Comparison of ENCODE assay signal across 15 cellular contexts in genomic region chr17:8696951-8697745, GRCh38. TPM values are rescaled to one million over a fixed set of nuclear protein-coding genes. Genes with fewer than 3 reads are reported as not detected.
A peak's percentile ranks its signal among the peaks of the same experiment; 100 is the strongest.
DNase-seq lines count a peak whose midpoint lies in the region; ATAC-seq lines count a peak whose summit lies in the region.
"Had no signal": no experiment of that assay in that cellular context is flagged by ENCODE, and none has a peak within 500 bp of the region (broad histone marks: within the 10 kb centered on the region; RNA-seq: fewer than 3 reads in every experiment).

No MANE protein-coding gene starts in this region.

- H3K9me3 ChIP-seq in neuronal stem cell (replicated peaks in 1 of 2; ENCODE audit: control insufficient read depth in 2 of 2, insufficient read depth in 1 of 2, low read depth in 1 of 2, low read length in 2 of 2): no peaks in the 10 kb centered on the region
- H3K9me3 ChIP-seq: testis had no signal

- intact Hi-C loops in left ventricle myocardium superior (cut with micrococcal nuclease): no loop called here

- H2BK12ac ChIP-seq in neuronal stem cell (ENCODE audit: low read length): peak overlapping the region; percentile 78

- H3K4ac ChIP-seq in neuronal stem cell (ENCODE audit: low read length): no peak overlapping the region

- no peak overlapping the region for H2AK5ac ChIP-seq in neuronal stem cell (ENCODE audit: low read depth, low read length)

- H2BK15ac ChIP-seq in neuronal stem cell (ENCODE audit: low read length): peak overlapping the region; percentile 86

- peak overlapping the region; percentile 74 for H3K18ac ChIP-seq in neuronal stem cell (ENCODE audit: low read length)

- peaks cover 25 to 32% of the 10 kb centered on the region in 2 donors for H3K4me1 ChIP-seq in neuronal stem cell (ENCODE audit: control insufficient read depth in 2 of 2, insufficient read depth in 1 of 2, low read depth in 1 of 2, low read length in 2 of 2)

- peak overlapping the region; percentile 56 for H2BK120ac ChIP-seq in neuronal stem cell (ENCODE audit: low read depth, low read length)

- ATAC-seq in left ventricle myocardium superior (peak; percentile 44), GM21529 (IDR thresholded peaks at IDR 0.05; ENCODE audit: unreplicated experiment) (no peak), HG03139 (IDR thresholded peaks at IDR 0.05; ENCODE audit: unreplicated experiment) (no peak)
- ATAC-seq: Panc1 had no signal

- no peak overlapping the region for H4K91ac ChIP-seq in neuronal stem cell (ENCODE audit: low read depth, low read length, poor library complexity)

- H3K23ac ChIP-seq in neuronal stem cell (ENCODE audit: low read depth, low read length, poor library complexity): peak overlapping the region; percentile 20

- no peak overlapping the region for H3K14ac ChIP-seq in neuronal stem cell (ENCODE audit: low read length)

- H3K4me2 ChIP-seq in neuronal stem cell (ENCODE audit: insufficient read depth, low read length, poor library complexity, severe bottlenecking): no peak overlapping the region

- DNase-seq in ELF-1 (ENCODE audit: low read depth, low spot score): peak; percentile 90
- peak; percentile 95 for DNase-seq in amniotic epithelial cell (ENCODE audit: low read depth)
- peak; percentile 35 for DNase-seq in left ventricle myocardium superior
- DNase-seq in neuronal stem cell (ENCODE audit: low spot score): no peak
- DNase-seq in activated gamma-delta T cell treated with Interleukin-2 at 50 U/mL for 16 hours: no peak
- no peak for DNase-seq in activated effector memory CD4-positive, alpha-beta T cell treated with Interleukin-2 at 50 U/mL for 16 hours
- DNase-seq: activated T-cell treated with anti-CD3 and anti-CD28 coated beads, Interleukin-2, amount 50 U/mL, for 1 hour; central memory CD4-positive, alpha-beta T cell; mammary epithelial cell; NCI-H2029; retina had no signal

- no peak overlapping the region for H3K4me3 ChIP-seq in neuronal stem cell (ENCODE audit: low read length in 2 of 2)
- H3K4me3 ChIP-seq: testis had no signal

- H3K79me1 ChIP-seq in neuronal stem cell (ENCODE audit: low read depth, low read length): no peaks in the 10 kb centered on the region

- WGBS in neuronal stem cell (ENCODE audit: extremely low coverage in 2 of 2, insufficient read length in 2 of 2, insufficient replicate concordance in 1 of 2), 2 donors: no CpG with 5 or more reads among the region's 17 CpGs

- no peak overlapping the region for H4K8ac ChIP-seq in neuronal stem cell (ENCODE audit: low read depth, low read length)

- H3K27ac ChIP-seq in neuronal stem cell (replicated peaks; ENCODE audit: low read length): peak overlapping the region; percentile 41
- H3K27ac ChIP-seq: testis had no signal

- H2BK5ac ChIP-seq in neuronal stem cell (ENCODE audit: low read length): no peak overlapping the region

- peak overlapping the region; percentile 9 for H3K9ac ChIP-seq in neuronal stem cell (ENCODE audit: low read depth, low read length, poor library complexity)

- H3K36me3 ChIP-seq in neuronal stem cell (replicated peaks in 1 of 2; ENCODE audit: control insufficient read depth in 2 of 2, insufficient read depth in 2 of 2, low read length in 2 of 2): no peaks in the 10 kb centered on the region

- no peaks in the 10 kb centered on the region for H3K27me3 ChIP-seq in neuronal stem cell (ENCODE audit: control insufficient read depth in 3 of 3, insufficient read depth in 3 of 3, low read depth in 1 of 3, low read length in 3 of 3)
- H3K27me3 ChIP-seq: testis had no signal

- H2AFZ ChIP-seq in neuronal stem cell (ENCODE audit: low read length): peak overlapping the region; percentile 77

RNA-seq across cellular contexts. Expression of gene CCDC42, which starts 47.5 kb away (rescaled TPM):
- total RNA-seq in left ventricle myocardium superior: not detected
- polyA plus RNA-seq in neuronal stem cell (2013, experiment 1 of 2): not detected
- 0.03 TPM for polyA plus RNA-seq in neuronal stem cell (2013, experiment 2 of 2)
- total RNA-seq: mammary epithelial cell had no signal
- polyA plus RNA-seq: mammary epithelial cell had no signal

Comparison
In these comparisons a context has a peak if more than half of its experiments do, and no peak if none do; other contexts are left out.
1. DNase-seq: peak in ELF-1 (single experiment), amniotic epithelial cell (single experiment) and left ventricle myocardium superior (single experiment); none in neuronal stem cell (single experiment), activated gamma-delta T cell treated with Interleukin-2 at 50 U/mL for 16 hours (single experiment) and activated effector memory CD4-positive, alpha-beta T cell treated with Interleukin-2 at 50 U/mL for 16 hours (single experiment).